In the genomic region with DNA sequence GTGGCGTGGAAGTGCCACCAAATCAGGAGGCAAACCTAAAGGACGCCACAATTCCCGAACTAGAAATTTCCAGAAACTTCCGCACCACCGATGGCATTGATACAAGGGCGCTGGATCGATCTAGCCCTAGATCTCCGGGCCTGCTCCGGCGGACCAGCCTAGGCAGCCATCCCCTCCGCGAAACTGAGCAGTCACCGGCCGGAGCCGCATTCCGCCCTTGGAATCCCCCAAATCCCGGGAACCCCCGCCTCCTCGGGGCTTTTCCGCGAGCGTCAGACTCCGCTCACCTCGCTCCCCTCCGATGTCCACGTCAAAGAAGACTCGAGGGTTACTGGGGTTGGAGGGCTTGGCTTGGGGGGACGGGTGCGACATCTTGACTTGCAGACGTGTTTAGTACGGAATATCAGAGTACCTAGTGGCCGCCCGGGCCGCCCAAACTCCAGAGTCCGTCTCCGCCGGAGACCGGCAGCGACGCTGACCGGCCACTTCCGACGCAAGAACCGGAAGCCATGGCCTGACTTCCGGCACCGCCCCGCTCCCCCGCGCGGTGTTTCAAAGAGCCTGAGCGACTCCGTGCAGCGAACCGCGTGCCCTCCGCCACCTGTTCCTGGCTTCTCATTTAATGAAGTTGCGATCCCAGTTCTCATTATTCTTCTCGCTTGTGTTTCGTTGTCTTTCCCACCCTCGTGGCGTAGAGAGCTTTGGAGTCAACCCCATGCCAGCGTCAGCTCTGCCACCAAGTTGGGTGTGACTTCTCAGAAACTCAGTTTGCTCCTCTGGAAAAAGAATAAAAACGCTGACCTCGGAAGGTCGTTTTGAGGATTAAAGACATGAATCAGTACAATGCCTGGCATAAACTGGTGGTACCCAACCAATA, we compare ENCODE assay signal across 8 cellular contexts. TPM values are rescaled to one million over a fixed set of nuclear protein-coding genes. Genes with fewer than 3 reads are reported as not detected.
DNase-seq lines count a peak whose midpoint lies in the region; ATAC-seq lines count a peak whose summit lies in the region.

A gene (minus strand): TSS at position 480 of the 877 bp plus-strand sequence. CDS start 108 bp downstream, at position 372.

- peak within 1 kb of the TSS; percentile 84 for H3K27ac ChIP-seq in BLaER1

- no peaks in the 10 kb centered on the region for H3K27me3 Mint-ChIP-seq in dendritic cell treated with granulocyte-macrophage colony-stimulating factor and Interleukin-4, amounts not matched to agents 40 ng/mL and 50 ng/mL, for 4 days

- no peaks in the 10 kb centered on the region for H4K20me1 ChIP-seq in BLaER1

- no peaks in the 10 kb centered on the region for H3K9me3 Mint-ChIP-seq in dendritic cell treated with granulocyte-macrophage colony-stimulating factor and Interleukin-4, amounts not matched to agents 40 ng/mL and 50 ng/mL, for 4 days

- DNase-seq in NCI-H524 treated with DMSO at 0.1 percent for 48 hours (lab: John Stamatoyannopoulos, UW) (peak; percentile 61), left lobe of liver (ENCODE audit: low spot score) (peak; percentile 90)
- DNase-seq in activated CD4-positive, alpha-beta T cell treated with anti-CD3 and anti-CD28 coated beads, Interleukin-2, amount 50 U/mL, for 24 hours (ENCODE audit: low read depth in 1 of 2, low spot score in 1 of 2): peak; percentile 73 to 79
- DNase-seq in stimulated activated CD4-positive, alpha-beta T cell treated with anti-CD3 and anti-CD28 coated beads, Interleukin-2, amount 100 ng/mL, for 24 hours: peak; percentile 87

- H3K27me3 ChIP-seq in BLaER1: no peaks in the 10 kb centered on the region

- H3K4me3 ChIP-seq in BLaER1: peak within 1 kb of the TSS; percentile 88

- peaks cover 25% of the 10 kb centered on the region for H3K4me1 Mint-ChIP-seq in dendritic cell treated with granulocyte-macrophage colony-stimulating factor and Interleukin-4, amounts not matched to agents 40 ng/mL and 50 ng/mL, for 4 days (ENCODE audit: low read depth)

- peak within 1 kb of the TSS; percentile 86 for H3K4me2 ChIP-seq in BLaER1

- H3K27ac Mint-ChIP-seq in dendritic cell treated with granulocyte-macrophage colony-stimulating factor and Interleukin-4, amounts not matched to agents 40 ng/mL and 50 ng/mL, for 4 days: peak within 1 kb of the TSS; percentile 99

- intact Hi-C loops in dendritic cell treated with granulocyte-macrophage colony-stimulating factor and Interleukin-4, amounts not matched to agents 40 ng/mL and 50 ng/mL, for 4 days (cut with micrococcal nuclease): loop anchor here (1.0 to 5.0 kb wide), 5 partner anchors 44 to 456 kb away; a partner anchor contains a TSS

- ATAC-seq in GM19324 (IDR thresholded peaks at IDR 0.05; ENCODE audit: low FRiP score, unreplicated experiment): peak; percentile 99
- peak; percentile 98 for ATAC-seq in HG03460 (IDR thresholded peaks at IDR 0.05; ENCODE audit: unreplicated experiment)
- peak; percentile 97 for ATAC-seq in left lobe of liver

- peaks cover 30% of the 10 kb centered on the region for H3K36me3 ChIP-seq in BLaER1

- no peaks in the 10 kb centered on the region for H3K9me3 ChIP-seq in BLaER1

- peaks cover 17% of the 10 kb centered on the region for H3K4me1 ChIP-seq in BLaER1

- H3K4me3 Mint-ChIP-seq in dendritic cell treated with granulocyte-macrophage colony-stimulating factor and Interleukin-4, amounts not matched to agents 40 ng/mL and 50 ng/mL, for 4 days: peak within 1 kb of the TSS; percentile 95

- H3K36me3 Mint-ChIP-seq in dendritic cell treated with granulocyte-macrophage colony-stimulating factor and Interleukin-4, amounts not matched to agents 40 ng/mL and 50 ng/mL, for 4 days (ENCODE audit: low read depth): peaks cover 49% of the 10 kb centered on the region

- peak within 1 kb of the TSS; percentile 85 for H3K9ac ChIP-seq in BLaER1

RNA-seq across cellular contexts. Expression of the gene that starts here (rescaled TPM):
- 12.5 TPM for total RNA-seq in left lobe of liver

Comparison
In these comparisons a context has a peak if more than half of its experiments do, and no peak if none do; other contexts are left out.
1. Peak in every context shown above with its lines: DNase-seq, ATAC-seq, H3K4me3 ChIP-seq and H3K27ac ChIP-seq.